11 cellular contexts compared by ENCODE assay signal in the genomic region with DNA sequence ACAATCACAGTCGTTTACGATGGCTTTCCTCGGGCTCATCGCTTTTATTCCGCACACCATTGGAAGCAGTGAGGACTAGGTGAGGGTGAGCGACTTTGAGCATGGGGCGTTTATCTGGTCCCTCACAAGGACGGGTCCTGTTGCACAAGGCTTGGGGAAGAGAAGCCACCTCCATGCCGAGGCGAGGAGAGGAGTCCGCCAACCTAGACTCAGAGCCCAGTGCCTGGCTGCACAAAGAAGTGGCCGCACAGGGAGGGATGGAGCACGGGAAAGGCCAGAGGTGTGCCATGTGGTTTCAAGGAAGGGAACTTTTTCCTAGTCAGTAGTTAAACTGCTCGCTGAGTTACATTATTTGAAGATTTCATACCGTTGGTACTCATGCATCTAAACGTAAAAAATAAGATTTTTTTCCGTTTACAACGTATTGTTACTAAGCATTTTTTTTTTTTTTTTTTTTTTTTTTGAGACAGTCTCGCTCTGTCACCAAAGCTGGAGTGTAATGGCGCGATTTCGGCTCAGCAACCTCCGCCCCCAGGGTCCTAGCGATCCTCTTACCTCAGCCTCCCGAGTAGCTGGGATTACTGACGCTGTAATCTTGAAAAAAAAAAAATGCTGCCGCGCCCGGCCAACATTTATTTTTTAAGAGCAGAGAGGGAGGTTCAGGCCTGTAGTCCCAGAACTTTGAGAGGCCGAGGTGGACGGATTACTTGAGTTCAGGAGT. TPM values are rescaled to one million over a fixed set of nuclear protein-coding genes. Genes with fewer than 3 reads are reported as not detected.
DNase-seq lines count a peak whose midpoint lies in the region; ATAC-seq and TF ChIP-seq lines count a peak whose summit lies in the region.
"Had no signal": no experiment of that assay in that cellular context is flagged by ENCODE, and none has a peak within 500 bp of the region (broad histone marks: within the 10 kb centered on the region; RNA-seq: fewer than 3 reads in every experiment).

No MANE protein-coding gene starts in this region.

- peaks cover 9 to 15% of the 10 kb centered on the region in 2 donors for H3K4me1 Mint-ChIP-seq in natural killer cell treated with Interleukin-12 subunit alpha and Interleukin-12 subunit beta and Interleukin-15 and Interleukin-18, amount 100 ng/mL, for 72 hours (ENCODE audit: low read depth in 2 of 2)
- peaks cover 8 to 14% of the 10 kb centered on the region in 2 donors for H3K4me1 Mint-ChIP-seq in natural killer cell
- H3K4me1 Mint-ChIP-seq in type B pancreatic cell (ENCODE audit: unreplicated experiment) = peaks cover 24% of the 10 kb centered on the region

- H3K4me3 ChIP-seq in adipocyte (ENCODE audit: low read length) = no peak overlapping the region

- peaks cover 12% of the 10 kb centered on the region for H3K9me3 ChIP-seq in adipocyte (ENCODE audit: control insufficient read depth, low read length)

- intact Hi-C loops in natural killer cell (cut with micrococcal nuclease) (no loop called here), left colon (cut with DNase I, micrococcal nuclease) (no loop called here), posterior vena cava (cut with DNase I) (no loop called here)

- H3K27me3 Mint-ChIP-seq in natural killer cell treated with Interleukin-12 subunit alpha and Interleukin-12 subunit beta and Interleukin-15 and Interleukin-18, amount 100 ng/mL, for 72 hours = peaks cover 54 to 68% of the 10 kb centered on the region in 2 donors
- peaks cover 59 to 67% of the 10 kb centered on the region in 2 donors for H3K27me3 Mint-ChIP-seq in natural killer cell (ENCODE audit: low read depth in 2 of 2)
- H3K27me3 Mint-ChIP-seq in type B pancreatic cell = peaks cover 53% of the 10 kb centered on the region

- no peaks in the 10 kb centered on the region for H3K9me3 Mint-ChIP-seq in natural killer cell treated with Interleukin-12 subunit alpha and Interleukin-12 subunit beta and Interleukin-15 and Interleukin-18, amount 100 ng/mL, for 72 hours
- H3K9me3 Mint-ChIP-seq in natural killer cell = no peaks in the 10 kb centered on the region
- H3K9me3 Mint-ChIP-seq in type B pancreatic cell = peaks cover 8% of the 10 kb centered on the region

- H3K36me3 Mint-ChIP-seq in natural killer cell treated with Interleukin-12 subunit alpha and Interleukin-12 subunit beta and Interleukin-15 and Interleukin-18, amount 100 ng/mL, for 72 hours = peaks cover 14% of the 10 kb centered on the region
- H3K36me3 Mint-ChIP-seq in natural killer cell (peaks cover 8% of the 10 kb centered on the region), type B pancreatic cell (peaks cover 4% of the 10 kb centered on the region)

- H3K36me3 ChIP-seq in adipocyte (ENCODE audit: control insufficient read depth, insufficient read depth, low read length, severe bottlenecking) = no peaks in the 10 kb centered on the region

- H3K27ac Mint-ChIP-seq in natural killer cell treated with Interleukin-12 subunit alpha and Interleukin-12 subunit beta and Interleukin-15 and Interleukin-18, amount 100 ng/mL, for 72 hours = no peak overlapping the region
- no peak overlapping the region for H3K27ac Mint-ChIP-seq in natural killer cell
- H3K27ac Mint-ChIP-seq in type B pancreatic cell = peak overlapping the region; percentile 70

- no peak for DNase-seq in natural killer cell treated with Interleukin-12 subunit alpha and Interleukin-12 subunit beta and Interleukin-15 and Interleukin-18, amount 100 ng/mL, for 72 hours (ENCODE audit: low spot score)
- no peak for DNase-seq in natural killer cell
- peak; percentile 46 for DNase-seq in adipocyte (ENCODE audit: low read depth)
- no peak for DNase-seq in left colon
- DNase-seq in type B pancreatic cell (ENCODE audit: extremely low spot score, unreplicated experiment) = no peak
- no peak for DNase-seq in posterior vena cava (ENCODE audit: low spot score)
- no peak for DNase-seq in NCI-H2196 treated with DMSO at 0.1 percent for 48 hours (lab: John Stamatoyannopoulos, UW; ENCODE audit: unreplicated experiment)
- DNase-seq: DMS79 had no signal

- H3K27me3 ChIP-seq in adipocyte (replicated peaks; ENCODE audit: control insufficient read depth, insufficient read depth, low read length) = no peaks in the 10 kb centered on the region

- H3K9ac ChIP-seq in adipocyte (ENCODE audit: low read length) = no peak overlapping the region

- H3K4me3 Mint-ChIP-seq in natural killer cell treated with Interleukin-12 subunit alpha and Interleukin-12 subunit beta and Interleukin-15 and Interleukin-18, amount 100 ng/mL, for 72 hours = peak overlapping the region; percentile 60
- H3K4me3 Mint-ChIP-seq in natural killer cell (no peak overlapping the region), type B pancreatic cell (peak overlapping the region; percentile 96)

- ATAC-seq in natural killer cell treated with Interleukin-12 subunit alpha and Interleukin-12 subunit beta and Interleukin-15 and Interleukin-18, amount 100 ng/mL, for 72 hours = no peak
- ATAC-seq in natural killer cell (no peak), left colon (peak; percentile 29), GM18868 (IDR thresholded peaks at IDR 0.05; ENCODE audit: unreplicated experiment) (no peak)

- TF ChIP-seq CTCF in natural killer cell (IDR thresholded peaks at IDR 0.05) (no peak), type B pancreatic cell (conservative IDR thresholded peaks at IDR 0.05) (no peak)

- H3K4me1 ChIP-seq in adipocyte (ENCODE audit: control insufficient read depth, insufficient read depth, low read length) = peaks cover 13% of the 10 kb centered on the region

RNA-seq across cellular contexts. Expression of gene CYP27C1, which starts 0.9 kb away (rescaled TPM):
- not detected for total RNA-seq in natural killer cell treated with Interleukin-12 subunit alpha and Interleukin-12 subunit beta and Interleukin-15 and Interleukin-18, amount 100 ng/mL, for 72 hours
- total RNA-seq in natural killer cell = not detected
- under 1 TPM; 0.12 to 0.34 TPM for total RNA-seq in left colon
- total RNA-seq in type B pancreatic cell (ENCODE audit: low replicate concordance) = 0.62 and 5.1 TPM in 2 replicates
- under 1 TPM; 0.29 to 0.88 TPM for total RNA-seq in posterior vena cava
- total RNA-seq: fibroblast of lung, pulmonary artery endothelial cell had no signal
